21 cellular contexts compared by ENCODE assay signal in the genomic region with DNA sequence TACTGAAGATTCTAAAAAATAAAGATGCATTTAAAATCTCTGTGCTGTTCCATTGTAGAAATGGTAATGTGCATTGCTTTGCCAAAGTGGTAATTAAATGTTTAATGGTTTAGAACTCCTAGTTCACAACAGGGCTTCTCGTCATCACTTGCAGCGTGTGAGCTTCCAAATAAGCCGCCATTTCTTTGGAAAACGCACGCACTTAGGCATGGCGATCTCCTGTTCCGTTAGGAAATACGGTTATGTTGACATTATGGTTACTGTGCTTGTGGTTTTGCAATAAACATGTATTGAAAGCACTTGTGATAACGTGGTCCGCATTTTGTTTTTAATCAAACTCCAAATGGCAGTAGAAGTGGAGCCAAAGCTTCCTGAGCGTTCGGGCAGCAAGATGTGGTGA.
"Had no signal": no experiment of that assay in that cellular context is flagged by ENCODE, and none has a peak within 500 bp of the region (broad histone marks: within the 10 kb centered on the region; RNA-seq: fewer than 3 reads in every experiment).

No MANE protein-coding gene starts in this region.

- DNase-seq: activated CD4-positive, alpha-beta memory T cell treated with anti-CD3 and anti-CD28 coated beads for 36 hours; activated CD4-positive, alpha-beta T cell treated with anti-CD3 and anti-CD28 coated beads for 48 hours; activated CD4-positive, CD25-positive, alpha-beta regulatory T cell; activated naive CD4-positive, alpha-beta T cell treated with anti-CD3 and anti-CD28 coated beads for 36 hours; activated naive CD8-positive, alpha-beta T cell treated with anti-CD3 and anti-CD28 coated beads, Interleukin-2, amount 10 ng/mL, durations not matched to agents 7 days and 5 days; activated T-cell treated with anti-CD3 and anti-CD28 coated beads, Interleukin-2, amount 50 U/mL, for 48 hours; amniotic stem cell; effector CD8-positive, alpha-beta T cell; heart right ventricle; left colon; pancreas; small intestine; stimulated activated CD4-positive, alpha-beta T cell treated with anti-CD3 and anti-CD28 coated beads, Interleukin-2, amount 100 ng/mL, for 24 hours; stomach; T-helper 17 cell; transverse colon had no signal

- H3K27ac Mint-ChIP-seq: activated CD4-positive, alpha-beta memory T cell treated with anti-CD3 and anti-CD28 coated beads for 36 hours; activated naive CD4-positive, alpha-beta T cell treated with anti-CD3 and anti-CD28 coated beads for 36 hours; activated naive CD8-positive, alpha-beta T cell treated with anti-CD3 and anti-CD28 coated beads, Interleukin-2, amount 10 ng/mL, durations not matched to agents 7 days and 5 days; memory B cell; natural killer cell treated with Interleukin-12 subunit alpha and Interleukin-12 subunit beta and Interleukin-15 and Interleukin-18, amount 100 ng/mL, for 72 hours; stimulated activated memory B cell treated with anti-CD40 and anti-IgM and Interleukin-4, amounts not matched to agents 10 μg/mL and 1 μg/mL and 100 μg/mL, for 72 hours had no signal

- H3K4me3 Mint-ChIP-seq: activated CD4-positive, alpha-beta memory T cell treated with anti-CD3 and anti-CD28 coated beads for 36 hours; activated naive CD4-positive, alpha-beta T cell treated with anti-CD3 and anti-CD28 coated beads for 36 hours; activated naive CD8-positive, alpha-beta T cell treated with anti-CD3 and anti-CD28 coated beads, Interleukin-2, amount 10 ng/mL, durations not matched to agents 7 days and 5 days; memory B cell; natural killer cell treated with Interleukin-12 subunit alpha and Interleukin-12 subunit beta and Interleukin-15 and Interleukin-18, amount 100 ng/mL, for 72 hours; stimulated activated memory B cell treated with anti-CD40 and anti-IgM and Interleukin-4, amounts not matched to agents 10 μg/mL and 1 μg/mL and 100 μg/mL, for 72 hours; T-helper 17 cell had no signal

- H3K36me3 Mint-ChIP-seq: activated CD4-positive, alpha-beta memory T cell treated with anti-CD3 and anti-CD28 coated beads for 36 hours; memory B cell; natural killer cell treated with Interleukin-12 subunit alpha and Interleukin-12 subunit beta and Interleukin-15 and Interleukin-18, amount 100 ng/mL, for 72 hours; stimulated activated memory B cell treated with anti-CD40 and anti-IgM and Interleukin-4, amounts not matched to agents 10 μg/mL and 1 μg/mL and 100 μg/mL, for 72 hours had no signal

- ATAC-seq: esophagus mucosa; left colon; natural killer cell treated with Interleukin-12 subunit alpha and Interleukin-12 subunit beta and Interleukin-15 and Interleukin-18, amount 100 ng/mL, for 72 hours; pancreas; sciatic nerve; stimulated activated memory B cell treated with anti-CD40 and anti-IgM and Interleukin-4, amounts not matched to agents 10 μg/mL and 1 μg/mL and 100 μg/mL, for 72 hours; T-helper 17 cell had no signal

- H3K27me3 Mint-ChIP-seq: memory B cell had no signal

- H3K9me3 Mint-ChIP-seq: activated CD4-positive, alpha-beta memory T cell treated with anti-CD3 and anti-CD28 coated beads for 36 hours; activated naive CD4-positive, alpha-beta T cell treated with anti-CD3 and anti-CD28 coated beads for 36 hours; activated naive CD8-positive, alpha-beta T cell treated with anti-CD3 and anti-CD28 coated beads, Interleukin-2, amount 10 ng/mL, durations not matched to agents 7 days and 5 days; memory B cell; natural killer cell treated with Interleukin-12 subunit alpha and Interleukin-12 subunit beta and Interleukin-15 and Interleukin-18, amount 100 ng/mL, for 72 hours; stimulated activated memory B cell treated with anti-CD40 and anti-IgM and Interleukin-4, amounts not matched to agents 10 μg/mL and 1 μg/mL and 100 μg/mL, for 72 hours had no signal
